In genomic region chr19:48868196-48868886, GRCh38 we compare ENCODE assay signal across 9 cellular contexts. TPM values are rescaled to one million over a fixed set of nuclear protein-coding genes. Genes with fewer than 3 reads are reported as not detected.
DNase-seq lines count a peak whose midpoint lies in the region; ATAC-seq and TF ChIP-seq lines count a peak whose summit lies in the region.
"Had no signal": no experiment of that assay in that cellular context is flagged by ENCODE, and none has a peak within 500 bp of the region (broad histone marks: within the 10 kb centered on the region; RNA-seq: fewer than 3 reads in every experiment).

TSS of gene PLEKHA4 (minus strand) at chr19:48868617. CDS start at chr19:48867620, 997 bp downstream.

- no peaks in the 10 kb centered on the region for H4K20me1 ChIP-seq in SU-DHL-6 (ENCODE audit: low read depth, low read length)

- H3K9me2 ChIP-seq in SU-DHL-6 (replicated peaks; ENCODE audit: insufficient read depth, low read length), result no peaks in the 10 kb centered on the region

- H3K9me3 ChIP-seq in ES-I3 (ENCODE audit: control insufficient read depth, insufficient read depth, low read length), result no peaks in the 10 kb centered on the region
- H3K9me3 ChIP-seq in SU-DHL-6 (ENCODE audit: insufficient read depth, low read length), result no peaks in the 10 kb centered on the region
- no peaks in the 10 kb centered on the region for H3K9me3 ChIP-seq in heart left ventricle

- peaks cover 8 to 15% (median 11%) of the 10 kb centered on the region in 3 donors for H3K4me1 Mint-ChIP-seq in T-cell

- peak within 1 kb of the TSS; percentile 36 for H3K9ac ChIP-seq in ES-I3 (ENCODE audit: low read depth, low read length)
- H3K9ac ChIP-seq in SU-DHL-6 (ENCODE audit: low read length), result peak within 1 kb of the TSS; percentile 45
- H3K9ac ChIP-seq in rectal smooth muscle tissue (ENCODE audit: low read length), result no peak within 1 kb of the TSS

- POLR2A ChIA-PET in T-cell (lab: Charles Lee), result no interaction called here

- peaks cover 11% of the 10 kb centered on the region for H3K79me2 ChIP-seq in SU-DHL-6 (ENCODE audit: insufficient read depth, low read length)

- peak within 1 kb of the TSS; percentile 45 for H3K4me2 ChIP-seq in SU-DHL-6 (ENCODE audit: low read depth, low read length, poor library complexity, severe bottlenecking)

- TF ChIP-seq CTCF in SU-DHL-6 (IDR thresholded peaks at IDR 0.05; ENCODE audit: insufficient read depth, low read length, poor library complexity, severe bottlenecking), result no peak
- TF ChIP-seq CTCF in heart left ventricle (IDR thresholded peaks at IDR 0.05), result no peak

- no peak within 1 kb of the TSS for H3K4me3 Mint-ChIP-seq in T-cell

- DNase-seq in heart left ventricle (peak; percentile 81 to 90 (median 84)), T-cell (no peak), SW 1271 (lab: John Stamatoyannopoulos, UW) (no peak)
- DNase-seq in NK-92 treated with Interleukin-12 subunit alpha and Interleukin-12 subunit beta, amount 100 ng/mL, for 24 hours (lab: John Stamatoyannopoulos, UW), result no peak

- peak in 3 of 4 donors; percentile 21 to 49 (median 47) for ATAC-seq in heart left ventricle
- ATAC-seq in T-cell (replicated peaks in 1 of 4), result no peak
- no peak for ATAC-seq in GM18870 (IDR thresholded peaks at IDR 0.05; ENCODE audit: unreplicated experiment)

- H3K27me3 ChIP-seq in SU-DHL-6 (ENCODE audit: low read length), result no peaks in the 10 kb centered on the region
- H3K27me3 ChIP-seq in heart left ventricle, result no peaks in the 10 kb centered on the region
- H3K27me3 ChIP-seq in rectal smooth muscle tissue (ENCODE audit: control insufficient read depth, insufficient read depth, low read length), result no peaks in the 10 kb centered on the region

- peak within 1 kb of the TSS; percentile 35 for H3K27ac ChIP-seq in SU-DHL-6 (ENCODE audit: low read depth, low read length)
- peak within 1 kb of the TSS; percentile 14 to 88 (median 76) for H3K27ac ChIP-seq in heart left ventricle
- peak within 1 kb of the TSS; percentile 84 for H3K27ac ChIP-seq in rectal smooth muscle tissue (ENCODE audit: low read depth, low read length)
- H3K27ac ChIP-seq: HL-60 had no signal

- peaks cover 6% of the 10 kb centered on the region for H3K36me3 Mint-ChIP-seq in T-cell

- no peak within 1 kb of the TSS for H2AFZ ChIP-seq in SU-DHL-6 (ENCODE audit: low read depth, low read length, severe bottlenecking)

- no peak within 1 kb of the TSS for H3K27ac Mint-ChIP-seq in T-cell

- CTCF ChIA-PET in T-cell (lab: Charles Lee), result no interaction called here

- no peak for TF ChIP-seq POLR2A in heart left ventricle (IDR thresholded peaks at IDR 0.05)

- H3K4me3 ChIP-seq in SU-DHL-6 (ENCODE audit: insufficient read depth, low read length, poor library complexity, severe bottlenecking) (no peak within 1 kb of the TSS), heart left ventricle (peak within 1 kb of the TSS in 10 of 12 donors; percentile 31 to 62 (median 45)), rectal smooth muscle tissue (ENCODE audit: low read length) (peak within 1 kb of the TSS; percentile 62)

- intact Hi-C loops in heart left ventricle (cut with DNase I), result no loop called here

- no peaks in the 10 kb centered on the region for H3K9me3 Mint-ChIP-seq in T-cell

- WGBS in heart left ventricle, 4 donors, result 9 to 22% (median 17%) methylated on average over 8 of the region's 8 CpGs

- 0 out of 2 replicates have a peak, but pooled peaks cover under 1% of the 10 kb centered on the region for H3K36me3 ChIP-seq in ES-I3 (ENCODE audit: insufficient read depth, low read length)
- no peaks in the 10 kb centered on the region for H3K36me3 ChIP-seq in SU-DHL-6 (ENCODE audit: low read length)
- H3K36me3 ChIP-seq in heart left ventricle, result peaks cover 0 to 10% (median under 1%) of the 10 kb centered on the region in 9 donors
- H3K36me3 ChIP-seq in rectal smooth muscle tissue (ENCODE audit: control insufficient read depth, insufficient read depth, low read length), result peaks cover 1% of the 10 kb centered on the region

- H3F3A ChIP-seq in SU-DHL-6 (ENCODE audit: insufficient read depth), result peaks cover 4% of the 10 kb centered on the region

- peaks cover 0 to 2% of the 10 kb centered on the region in 2 donors for H3K27me3 Mint-ChIP-seq in T-cell

- peaks cover 4% of the 10 kb centered on the region; the same call in 1 of the 2 replicates for H3K4me1 ChIP-seq in ES-I3 (ENCODE audit: insufficient read depth, low read length)
- peaks cover 0 to 30% (median 15%) of the 10 kb centered on the region in 12 donors for H3K4me1 ChIP-seq in heart left ventricle
- peaks cover 9% of the 10 kb centered on the region for H3K4me1 ChIP-seq in rectal smooth muscle tissue (ENCODE audit: control insufficient read depth, insufficient read depth, low read length)

RNA-seq across cellular contexts. Expression of gene PLEKHA4, which starts in this region (rescaled TPM):
- total RNA-seq in heart left ventricle (10 to 100 TPM in 8 of 9 donors, 1 to 10 TPM in 1; 7.5 to 66.9 (median 24.8) TPM), T-cell (10 to 100 TPM in 1 of 5 donors, 1 to 10 TPM in 4; 2.7 to 11.8 (median 5.2) TPM)
- 10 to 100 TPM; 28.6 to 32.0 TPM for polyA plus RNA-seq in heart left ventricle

Comparison
In these comparisons a context has a peak if more than half of its experiments do, and no peak if none do; other contexts are left out.
1. ATAC-seq: peak in heart left ventricle (3 of 4); none in T-cell (0 of 4) and GM18870 (single experiment).
2. DNase-seq: peak in heart left ventricle (5 of 5); none in T-cell (0 of 34), SW 1271 (0 of 2) and NK-92 treated with Interleukin-12 subunit alpha and Interleukin-12 subunit beta, amount 100 ng/mL, for 24 hours (single experiment).
3. Peak in every context shown above with its lines, with median percentiles within 50 percentile points of each other: H3K27ac ChIP-seq.